1 cellular context compared by ENCODE assay signal in the genomic region with DNA sequence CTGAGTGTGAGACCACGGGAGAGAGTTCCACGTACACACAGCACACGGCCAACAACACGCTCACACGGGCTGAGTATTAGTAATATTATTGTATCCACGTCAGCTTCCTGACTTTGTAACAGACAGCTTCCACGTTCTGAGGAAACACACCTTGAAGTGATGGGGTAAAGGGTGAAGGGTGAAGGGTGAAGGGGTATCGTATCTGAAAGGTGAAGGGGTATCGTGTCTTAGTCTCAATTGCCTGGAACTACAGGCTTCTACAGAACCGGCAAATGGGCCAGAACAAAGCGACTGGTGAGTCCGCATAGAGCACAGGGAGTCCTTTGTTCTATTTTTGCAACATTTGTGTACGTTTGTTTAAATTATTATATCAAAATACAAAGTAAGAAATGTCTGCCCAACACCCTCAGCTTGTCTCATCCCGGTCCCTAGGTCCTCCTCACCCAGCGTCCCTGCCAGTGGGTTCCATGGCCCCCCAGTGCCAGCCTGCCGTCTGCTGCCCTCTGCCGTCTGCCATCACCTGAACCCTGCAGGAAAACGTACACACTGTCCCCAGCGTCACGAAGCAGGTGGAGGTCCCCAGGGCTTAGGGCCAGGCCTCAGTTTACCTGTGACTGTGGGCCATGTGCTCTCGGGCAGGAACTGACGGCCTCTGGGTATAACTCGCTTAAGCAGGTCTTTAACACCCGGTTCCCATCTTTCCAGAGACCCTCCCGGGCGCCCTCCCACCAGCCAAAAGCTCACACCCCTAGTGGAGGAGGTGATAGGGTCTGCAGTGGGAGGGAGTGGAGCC.
TF ChIP-seq lines count a peak whose summit lies in the region.

No MANE protein-coding gene starts in this region.

TF ChIP-seq in K562, 482 proteins besides CTCF, POLR2A, EP300 and RAD21:
- TF ChIP-seq NR2C2 (CRISPR knock-in tag; IDR thresholded peaks at IDR 0.05) (no peak), NR2C2 (tag; IDR thresholded peaks at IDR 0.05) (peak; percentile 52; the same call in 1 of the 2 replicates), CBFB (CRISPR knock-in tag; IDR thresholded peaks at IDR 0.05) (no peak), NR2C1 (IDR thresholded peaks at IDR 0.05) (peak; percentile 75), NR2C1 (tag; IDR thresholded peaks at IDR 0.05) (peak; percentile 80)
